Comparison of ENCODE assay signal across 23 cellular contexts in genomic region chr3:85170646-85171045, GRCh38.
"Had no signal": no experiment of that assay in that cellular context is flagged by ENCODE, and none has a peak within 500 bp of the region (broad histone marks: within the 10 kb centered on the region; RNA-seq: fewer than 3 reads in every experiment).

No MANE protein-coding gene starts in this region.

- H3K27ac ChIP-seq: epithelial cell of prostate, esophagus squamous epithelium, heart right ventricle, spleen, tibial artery, upper lobe of left lung, uterus had no signal

- ATAC-seq: heart right ventricle; left lobe of liver; mucosa of descending colon; natural killer cell; sciatic nerve; stimulated activated memory B cell treated with anti-CD40 and anti-IgM and Interleukin-4, amounts not matched to agents 10 μg/mL and 1 μg/mL and 100 μg/mL, for 72 hours had no signal

- DNase-seq: cortex of kidney; dorsolateral prefrontal cortex; effector CD8-positive, alpha-beta T cell; esophagus squamous epithelium; foreskin fibroblast; heart right ventricle; hypothalamus; islet precursor cell; mucosa of descending colon; natural killer cell; spleen; stimulated activated CD4-positive, alpha-beta T cell treated with anti-CD3 and anti-CD28 coated beads, Interleukin-15, amount 100 ng/mL, for 24 hours; stimulated activated CD4-positive, alpha-beta T cell treated with anti-CD3 and anti-CD28 coated beads, Interleukin-1b, Interleukin-23, amount 100 ng/mL, for 48 hours; stimulated activated CD4-positive, alpha-beta T cell treated with anti-CD3 and anti-CD28 coated beads, Interleukin-4, amount 100 ng/mL, for 24 hours; tibial artery; upper lobe of left lung; uterus had no signal

- H3K27me3 Mint-ChIP-seq: stimulated activated memory B cell treated with anti-CD40 and anti-IgM and Interleukin-4, amounts not matched to agents 10 μg/mL and 1 μg/mL and 100 μg/mL, for 72 hours; stimulated activated naive CD8-positive, alpha-beta T cell treated with anti-CD3 and anti-CD28 coated beads, Interleukin-15, Interleukin-2, amounts not matched to agents 100 ng/mL and 50 ng/mL, for 24 hours had no signal

- H3K27ac Mint-ChIP-seq: natural killer cell; stimulated activated memory B cell treated with anti-CD40 and anti-IgM and Interleukin-4, amounts not matched to agents 10 μg/mL and 1 μg/mL and 100 μg/mL, for 72 hours; stimulated activated naive CD8-positive, alpha-beta T cell treated with anti-CD3 and anti-CD28 coated beads, Interleukin-15, Interleukin-2, amounts not matched to agents 100 ng/mL and 50 ng/mL, for 24 hours had no signal

- H3K27me3 ChIP-seq: dorsolateral prefrontal cortex, esophagus squamous epithelium, heart right ventricle, spleen, tibial artery, upper lobe of left lung, uterus had no signal

- H3K4me3 ChIP-seq: dorsolateral prefrontal cortex, esophagus squamous epithelium, heart right ventricle, mucosa of descending colon, spleen, tibial artery, upper lobe of left lung, uterus had no signal

- H3K4me1 Mint-ChIP-seq: natural killer cell; neural crest cell; stimulated activated memory B cell treated with anti-CD40 and anti-IgM and Interleukin-4, amounts not matched to agents 10 μg/mL and 1 μg/mL and 100 μg/mL, for 72 hours had no signal

- H3K9me3 Mint-ChIP-seq: neural crest cell; stimulated activated memory B cell treated with anti-CD40 and anti-IgM and Interleukin-4, amounts not matched to agents 10 μg/mL and 1 μg/mL and 100 μg/mL, for 72 hours; stimulated activated naive CD8-positive, alpha-beta T cell treated with anti-CD3 and anti-CD28 coated beads, Interleukin-15, Interleukin-2, amounts not matched to agents 100 ng/mL and 50 ng/mL, for 24 hours had no signal

- H3K4me3 Mint-ChIP-seq: natural killer cell; neural crest cell; stimulated activated memory B cell treated with anti-CD40 and anti-IgM and Interleukin-4, amounts not matched to agents 10 μg/mL and 1 μg/mL and 100 μg/mL, for 72 hours; stimulated activated naive CD8-positive, alpha-beta T cell treated with anti-CD3 and anti-CD28 coated beads, Interleukin-15, Interleukin-2, amounts not matched to agents 100 ng/mL and 50 ng/mL, for 24 hours had no signal

- H3K36me3 Mint-ChIP-seq: natural killer cell; stimulated activated memory B cell treated with anti-CD40 and anti-IgM and Interleukin-4, amounts not matched to agents 10 μg/mL and 1 μg/mL and 100 μg/mL, for 72 hours had no signal

- H3K4me1 ChIP-seq: esophagus squamous epithelium, heart right ventricle, spleen, tibial artery, upper lobe of left lung, uterus had no signal

- H3K9me3 ChIP-seq: esophagus squamous epithelium, heart right ventricle, mucosa of descending colon, spleen, tibial artery, upper lobe of left lung, uterus had no signal

- H3K36me3 ChIP-seq: esophagus squamous epithelium, heart right ventricle, spleen, tibial artery, upper lobe of left lung, uterus had no signal
